Comparison of ENCODE assay signal across 32 cellular contexts in genomic region chr4:2685541-2685940, GRCh38.
DNase-seq lines count a peak whose midpoint lies in the region; ATAC-seq and TF ChIP-seq lines count a peak whose summit lies in the region.
"Had no signal": no experiment of that assay in that cellular context is flagged by ENCODE, and none has a peak within 500 bp of the region (broad histone marks: within the 10 kb centered on the region; RNA-seq: fewer than 3 reads in every experiment).

No MANE protein-coding gene starts in this region.

- peak overlapping the region; percentile 2 for H3K27ac Mint-ChIP-seq in activated CD4-positive, alpha-beta T cell treated with anti-CD3 and anti-CD28 coated beads for 36 hours
- peak overlapping the region; percentile 50 for H3K27ac Mint-ChIP-seq in activated T-helper 1 cell treated with anti-CD3 and anti-CD28 coated beads, Interleukin-12 subunit alpha, Interleukin-12 subunit beta, Interleukin-2, Interleukin-4 antibody, amounts not matched to agents 30 ng/mL and 10 ng/mL and 1 ng/mL, durations not matched to agents 14 hours and 24 hours and 36 hours

- H3K27me3 ChIP-seq in heart left ventricle (no peaks in the 10 kb centered on the region), foreskin keratinocyte (no peaks in the 10 kb centered on the region)
- H3K27me3 ChIP-seq: heart right ventricle, right lobe of liver, uterus had no signal

- H3K36me3 Mint-ChIP-seq in activated CD4-positive, alpha-beta T cell treated with anti-CD3 and anti-CD28 coated beads for 36 hours (ENCODE audit: low read depth) = peaks cover 50% of the 10 kb centered on the region
- peaks cover 47% of the 10 kb centered on the region for H3K36me3 Mint-ChIP-seq in activated T-helper 1 cell treated with anti-CD3 and anti-CD28 coated beads, Interleukin-12 subunit alpha, Interleukin-12 subunit beta, Interleukin-2, Interleukin-4 antibody, amounts not matched to agents 30 ng/mL and 10 ng/mL and 1 ng/mL, durations not matched to agents 14 hours and 24 hours and 36 hours (ENCODE audit: low read depth)

- TF ChIP-seq POLR2A in heart left ventricle (IDR thresholded peaks at IDR 0.05) = no peak

- DNase-seq in activated CD4-positive, alpha-beta T cell treated with anti-CD3 and anti-CD28 coated beads for 36 hours = no peak
- no peak for DNase-seq in activated CD4-positive, alpha-beta T cell treated with anti-CD3 and anti-CD28 coated beads, Interleukin-2, amount 50 U/mL, for 4 hours
- DNase-seq in activated T-helper 1 cell treated with anti-CD3 and anti-CD28 coated beads, Interleukin-12 subunit alpha, Interleukin-12 subunit beta, Interleukin-2, Interleukin-4 antibody, amounts not matched to agents 30 ng/mL and 10 ng/mL and 1 ng/mL, durations not matched to agents 14 hours and 24 hours and 36 hours (ENCODE audit: low spot score) = no peak
- DNase-seq in fibroblast of mammary gland (ENCODE audit: low read depth) (peak; percentile 71), renal cortical epithelial cell (ENCODE audit: low read depth) (peak; percentile 9), heart left ventricle (no peak), foreskin keratinocyte (no peak)
- DNase-seq: activated CD4-positive, alpha-beta T cell treated with anti-CD3 and anti-CD28 coated beads, Interleukin-2, amount 50 U/mL, for 1 hour; activated naive CD4-positive, alpha-beta T cell treated with Interleukin-2 at 50 U/mL for 16 hours; activated T-cell treated with anti-CD3 and anti-CD28 coated beads, Interleukin-2, amount 50 U/mL, for 24 hours; amygdala; Calu3; foreskin melanocyte; H7; heart right ventricle; kidney; NCI-H187; NCI-H2171 treated with DMSO at 0.1 percent for 48 hours; NCI-H510A; right lobe of liver; stimulated activated CD4-positive, alpha-beta T cell treated with anti-CD3 and anti-CD28 coated beads, Interleukin-12 subunit alpha, Interleukin-12 subunit beta, amount 100 ng/mL, for 4 hours; stimulated activated CD4-positive, alpha-beta T cell treated with anti-CD3 and anti-CD28 coated beads, Interleukin-2, amount 100 ng/mL, for 48 hours; stimulated activated naive CD8-positive, alpha-beta T cell treated with anti-CD3 and anti-CD28 coated beads, Interleukin-15, amount 100 ng/mL, for 72 hours; SW 1271; T1000; uterus; WERI-Rb-1 had no signal

- CTCF ChIA-PET in activated CD4-positive, alpha-beta T cell treated with anti-CD3 and anti-CD28 coated beads for 36 hours (lab: Charles Lee) = interaction anchor here (0.6 to 1.6 kb wide), 3 partner anchors 13 to 580 kb away, joined by 3 to 4 read pairs (median 3); no protein-coding TSS in a partner anchor

- H3K27ac ChIP-seq in heart left ventricle (no peak overlapping the region), foreskin keratinocyte (no peak overlapping the region)
- H3K27ac ChIP-seq: heart right ventricle, right lobe of liver, thoracic aorta, uterus, WERI-Rb-1 had no signal

- H3K9me3 ChIP-seq in heart left ventricle = no peaks in the 10 kb centered on the region
- H3K9me3 ChIP-seq: heart right ventricle, right lobe of liver, thoracic aorta, uterus had no signal

- H3K4me3 ChIP-seq in fibroblast of mammary gland (ENCODE audit: control insufficient read depth, low read depth, low read length) (no peak overlapping the region), heart left ventricle (no peak overlapping the region)
- H3K4me3 ChIP-seq: GM12878, heart right ventricle, right lobe of liver, thoracic aorta, uterus had no signal

- intact Hi-C loops in activated CD4-positive, alpha-beta T cell treated with anti-CD3 and anti-CD28 coated beads for 36 hours (cut with DNase I, micrococcal nuclease) = no loop called here
- intact Hi-C loops in activated T-helper 1 cell treated with anti-CD3 and anti-CD28 coated beads, Interleukin-12 subunit alpha, Interleukin-12 subunit beta, Interleukin-2, Interleukin-4 antibody, amounts not matched to agents 30 ng/mL and 10 ng/mL and 1 ng/mL, durations not matched to agents 14 hours and 24 hours and 36 hours (cut with micrococcal nuclease) = no loop called here
- intact Hi-C loops in heart left ventricle (cut with DNase I) = no loop called here

- ATAC-seq in activated CD4-positive, alpha-beta T cell treated with anti-CD3 and anti-CD28 coated beads for 36 hours = no peak
- ATAC-seq in heart left ventricle = no peak
- no peak for ATAC-seq in foreskin keratinocyte
- ATAC-seq in GM18907 (IDR thresholded peaks at IDR 0.05; ENCODE audit: unreplicated experiment) = no peak
- ATAC-seq: GM12878; heart right ventricle; HepG2; right lobe of liver; stimulated activated naive CD8-positive, alpha-beta T cell treated with anti-CD3 and anti-CD28 coated beads, Interleukin-15, amount 100 ng/mL, for 72 hours had no signal

- peaks cover 0 to 94% (median 83%) of the 10 kb centered on the region in 9 donors for H3K36me3 ChIP-seq in heart left ventricle
- H3K36me3 ChIP-seq: uterus had no signal

- no peaks in the 10 kb centered on the region for H3K27me3 Mint-ChIP-seq in activated CD4-positive, alpha-beta T cell treated with anti-CD3 and anti-CD28 coated beads for 36 hours
- no peaks in the 10 kb centered on the region for H3K27me3 Mint-ChIP-seq in activated T-helper 1 cell treated with anti-CD3 and anti-CD28 coated beads, Interleukin-12 subunit alpha, Interleukin-12 subunit beta, Interleukin-2, Interleukin-4 antibody, amounts not matched to agents 30 ng/mL and 10 ng/mL and 1 ng/mL, durations not matched to agents 14 hours and 24 hours and 36 hours (ENCODE audit: insufficient read depth)
- H3K27me3 Mint-ChIP-seq: activated T-cell treated with anti-CD3 and anti-CD28 coated beads, Interleukin-2, amount 50 U/mL, for 24 hours; progenitor cell of endocrine pancreas; stimulated activated naive CD8-positive, alpha-beta T cell treated with anti-CD3 and anti-CD28 coated beads, Interleukin-15, amount 100 ng/mL, for 72 hours had no signal

- no peak for TF ChIP-seq CTCF in fibroblast of mammary gland (conservative IDR thresholded peaks at IDR 0.05; ENCODE audit: control insufficient read depth, insufficient read depth, low read depth, low read length)
- TF ChIP-seq CTCF in heart left ventricle (IDR thresholded peaks at IDR 0.05) = no peak
- TF ChIP-seq CTCF in foreskin keratinocyte (conservative IDR thresholded peaks at IDR 0.05) = no peak

- POLR2A ChIA-PET in activated CD4-positive, alpha-beta T cell treated with anti-CD3 and anti-CD28 coated beads for 36 hours (lab: Charles Lee) = no interaction called here

- H3K4me1 ChIP-seq in heart left ventricle = peaks cover 0 to 8% (median 0%) of the 10 kb centered on the region in 12 donors
- no peaks in the 10 kb centered on the region for H3K4me1 ChIP-seq in foreskin keratinocyte
- H3K4me1 ChIP-seq: right lobe of liver, uterus had no signal

- peaks cover 21% of the 10 kb centered on the region for H3K4me1 Mint-ChIP-seq in activated CD4-positive, alpha-beta T cell treated with anti-CD3 and anti-CD28 coated beads for 36 hours
- peaks cover 18% of the 10 kb centered on the region for H3K4me1 Mint-ChIP-seq in activated T-helper 1 cell treated with anti-CD3 and anti-CD28 coated beads, Interleukin-12 subunit alpha, Interleukin-12 subunit beta, Interleukin-2, Interleukin-4 antibody, amounts not matched to agents 30 ng/mL and 10 ng/mL and 1 ng/mL, durations not matched to agents 14 hours and 24 hours and 36 hours (ENCODE audit: low read depth)

- WGBS in heart left ventricle, 4 donors = 97% methylated on average over 8 of the region's 8 CpGs

- H3K4me3 Mint-ChIP-seq in activated CD4-positive, alpha-beta T cell treated with anti-CD3 and anti-CD28 coated beads for 36 hours = no peak overlapping the region
- no peak overlapping the region for H3K4me3 Mint-ChIP-seq in activated T-helper 1 cell treated with anti-CD3 and anti-CD28 coated beads, Interleukin-12 subunit alpha, Interleukin-12 subunit beta, Interleukin-2, Interleukin-4 antibody, amounts not matched to agents 30 ng/mL and 10 ng/mL and 1 ng/mL, durations not matched to agents 14 hours and 24 hours and 36 hours
- H3K4me3 Mint-ChIP-seq: activated T-cell treated with anti-CD3 and anti-CD28 coated beads, Interleukin-2, amount 50 U/mL, for 24 hours; stimulated activated naive CD8-positive, alpha-beta T cell treated with anti-CD3 and anti-CD28 coated beads, Interleukin-15, amount 100 ng/mL, for 72 hours had no signal

- peaks cover 2% of the 10 kb centered on the region for H3K9me3 Mint-ChIP-seq in activated CD4-positive, alpha-beta T cell treated with anti-CD3 and anti-CD28 coated beads for 36 hours (ENCODE audit: low read depth)
- no peaks in the 10 kb centered on the region for H3K9me3 Mint-ChIP-seq in activated T-helper 1 cell treated with anti-CD3 and anti-CD28 coated beads, Interleukin-12 subunit alpha, Interleukin-12 subunit beta, Interleukin-2, Interleukin-4 antibody, amounts not matched to agents 30 ng/mL and 10 ng/mL and 1 ng/mL, durations not matched to agents 14 hours and 24 hours and 36 hours
- H3K9me3 Mint-ChIP-seq: activated T-cell treated with anti-CD3 and anti-CD28 coated beads, Interleukin-2, amount 50 U/mL, for 24 hours; stimulated activated naive CD8-positive, alpha-beta T cell treated with anti-CD3 and anti-CD28 coated beads, Interleukin-15, amount 100 ng/mL, for 72 hours had no signal

Comparison
In these comparisons a context has a peak if more than half of its experiments do, and no peak if none do; other contexts are left out.
1. DNase-seq: peak in fibroblast of mammary gland (single experiment) and renal cortical epithelial cell (single experiment); none in activated CD4-positive, alpha-beta T cell treated with anti-CD3 and anti-CD28 coated beads for 36 hours (single experiment), activated CD4-positive, alpha-beta T cell treated with anti-CD3 and anti-CD28 coated beads, Interleukin-2, amount 50 U/mL, for 4 hours (0 of 2), activated T-helper 1 cell treated with anti-CD3 and anti-CD28 coated beads, Interleukin-12 subunit alpha, Interleukin-12 subunit beta, Interleukin-2, Interleukin-4 antibody, amounts not matched to agents 30 ng/mL and 10 ng/mL and 1 ng/mL, durations not matched to agents 14 hours and 24 hours and 36 hours (single experiment), heart left ventricle (0 of 5) and foreskin keratinocyte (0 of 2).